ENCODE assay signal across 18 cellular contexts in the genomic region with DNA sequence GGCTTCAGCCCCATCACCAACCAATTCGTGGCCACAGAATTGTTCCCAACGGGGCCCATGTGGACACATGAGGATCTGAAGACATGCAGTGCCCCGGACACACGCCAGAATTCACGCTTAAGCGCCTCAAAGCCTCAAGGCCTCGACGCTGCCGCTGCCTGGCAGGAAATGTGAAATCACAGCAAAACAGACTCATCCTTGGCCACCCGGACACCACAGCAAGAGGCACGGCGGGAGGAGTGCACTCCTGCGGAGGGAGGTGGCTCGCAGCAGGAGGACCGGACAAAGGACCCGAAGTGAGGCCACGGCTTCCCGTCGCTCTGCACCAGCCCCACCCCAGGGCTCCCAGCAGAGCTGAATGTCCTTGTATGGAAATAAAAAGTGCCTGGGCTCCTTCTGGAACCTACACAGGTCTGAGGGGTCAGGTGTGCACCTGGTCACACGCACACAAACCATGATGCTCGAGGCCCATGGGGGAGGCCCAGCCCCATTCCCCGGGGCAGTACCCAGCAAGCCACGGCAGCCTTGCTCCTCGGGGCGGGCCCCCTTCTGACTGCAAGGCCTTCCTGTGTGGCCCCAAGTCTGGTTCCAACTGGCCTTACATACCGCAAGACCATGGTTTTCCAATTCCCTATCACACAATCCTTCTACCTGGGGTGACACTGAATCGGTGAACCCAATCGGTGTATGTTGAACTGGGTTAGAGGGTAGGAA. TPM values are rescaled to one million over a fixed set of nuclear protein-coding genes. Genes with fewer than 3 reads are reported as not detected.
A peak's percentile ranks its signal among the peaks of the same experiment; 100 is the strongest.
DNase-seq lines count a peak whose midpoint lies in the region; ATAC-seq, FAIRE-seq and TF ChIP-seq lines count a peak whose summit lies in the region.
"Had no signal": no experiment of that assay in that cellular context is flagged by ENCODE, and none has a peak within 500 bp of the region (broad histone marks: within the 10 kb centered on the region; RNA-seq: fewer than 3 reads in every experiment).

No MANE protein-coding gene starts in this region.

- intact Hi-C loops in GM12878 (cut with micrococcal nuclease; ENCODE audit: unreplicated experiment) (no loop called here), spleen (cut with DNase I; ENCODE audit: low total_unique reads) (no loop called here)

- no peak for TF ChIP-seq EP300 in GM12878 (IDR thresholded peaks at IDR 0.05; ENCODE audit: borderline replicate concordance in 1 of 2, control insufficient read depth in 1 of 2, low read depth in 2 of 2, low read length in 2 of 2)

- TF ChIP-seq CTCF in GM12878 (IDR thresholded peaks at IDR 0.05 in 2 of 3, conservative IDR thresholded peaks at IDR 0.05 in 1 of 3; ENCODE audit: control insufficient read depth in 2 of 3, extremely low read depth in 1 of 3, insufficient read depth in 1 of 3, low read depth in 3 of 3, low read length in 3 of 3), result no peak
- no peak for TF ChIP-seq CTCF in spleen (IDR thresholded peaks at IDR 0.05 in 8 of 11, conservative IDR thresholded peaks at IDR 0.05 in 3 of 11)
- no peak for TF ChIP-seq CTCF in BE2C (IDR thresholded peaks at IDR 0.05; ENCODE audit: low read depth, low read length)

- H2AFZ ChIP-seq in GM12878 (ENCODE audit: control insufficient read depth, low read depth, low read length), result no peak overlapping the region

- no peak for ATAC-seq in activated T-cell treated with anti-CD3 and anti-CD28 coated beads, Interleukin-2, amount 50 U/mL, for 72 hours (replicated peaks in 1 of 2)
- ATAC-seq in GM12878, result no peak
- ATAC-seq in HG03039 (IDR thresholded peaks at IDR 0.05; ENCODE audit: unreplicated experiment), result no peak

- peak overlapping the region in 3 of 11 experiments; percentile 13 to 28 (median 14); a peak in 4 of 22 replicates for H3K4me2 ChIP-seq in BLaER1 treated with 17β-estradiol and CSF1 and Interleukin-3, amounts not matched to agents 10 nM and 100 nM
- no peak overlapping the region for H3K4me2 ChIP-seq in GM12878 (ENCODE audit: control insufficient read depth, insufficient read depth)

- peaks cover 96 to 100% (median 100%) of the 10 kb centered on the region in 11 experiments for H4K20me1 ChIP-seq in BLaER1 treated with 17β-estradiol and CSF1 and Interleukin-3, amounts not matched to agents 10 nM and 100 nM
- peaks cover 2% of the 10 kb centered on the region; the same call in 1 of the 2 replicates for H4K20me1 ChIP-seq in GM12878 (ENCODE audit: control insufficient read depth, insufficient read depth)

- H3K9ac ChIP-seq in BLaER1 treated with 17β-estradiol and CSF1 and Interleukin-3, amounts not matched to agents 10 nM and 100 nM, result peak overlapping the region in 8 of 11 experiments; percentile 3 to 49 (median 26); a peak in 6 of 22 replicates
- H3K9ac ChIP-seq in GM12878 (ENCODE audit: control insufficient read depth, insufficient read depth, low read length), result no peak overlapping the region

- peaks cover 99% of the 10 kb centered on the region for H3K36me3 Mint-ChIP-seq in activated T-cell treated with anti-CD3 and anti-CD28 coated beads, Interleukin-2, amount 50 U/mL, for 24 hours (ENCODE audit: low read depth)
- H3K36me3 Mint-ChIP-seq in activated T-cell treated with anti-CD3 and anti-CD28 coated beads, Interleukin-2, amount 50 U/mL, for 72 hours (ENCODE audit: insufficient read depth in 2 of 2), result peaks cover 4 to 18% of the 10 kb centered on the region in 2 donors

- TF ChIP-seq POLR2A in GM12878 (IDR thresholded peaks at IDR 0.05; ENCODE audit: low read depth, low read length), result peak; percentile 56
- TF ChIP-seq POLR2A in spleen (IDR thresholded peaks at IDR 0.05), result no peak

- POLR2A ChIA-PET in GM12878 (lab: Charles Lee), result no interaction called here

- in situ Hi-C loops in GM12878 (cut with MboI), result no loop called here

- no peaks in the 10 kb centered on the region for H3K27me3 ChIP-seq in BLaER1 treated with 17β-estradiol and CSF1 and Interleukin-3, amounts not matched to agents 10 nM and 100 nM
- H3K27me3 ChIP-seq in GM12878 (replicated peaks in 1 of 2; ENCODE audit: control insufficient read depth in 2 of 2, insufficient read depth in 2 of 2, low read length in 1 of 2), result no peaks in the 10 kb centered on the region
- H3K27me3 ChIP-seq in spleen (replicated peaks in 1 of 7), result no peaks in the 10 kb centered on the region
- H3K27me3 ChIP-seq in BE2C, result no peaks in the 10 kb centered on the region

- H3K9me3 Mint-ChIP-seq in activated T-cell treated with anti-CD3 and anti-CD28 coated beads, Interleukin-2, amount 50 U/mL, for 24 hours, result no peaks in the 10 kb centered on the region
- no peaks in the 10 kb centered on the region for H3K9me3 Mint-ChIP-seq in activated T-cell treated with anti-CD3 and anti-CD28 coated beads, Interleukin-2, amount 50 U/mL, for 72 hours
- H3K9me3 Mint-ChIP-seq: H9 had no signal

- no TSS peak for BruUV-seq in GM12878 (replicated peaks; lab: Mats Ljungman, UMichigan)

- TF ChIP-seq RAD21 in GM12878 (IDR thresholded peaks at IDR 0.05; ENCODE audit: insufficient read depth, low read depth, low read length), result no peak

- H3K79me2 ChIP-seq in GM12878 (ENCODE audit: control insufficient read depth, insufficient read depth, low read length), result peaks cover 1% of the 10 kb centered on the region

- no peak overlapping the region for H3K4me3 Mint-ChIP-seq in activated T-cell treated with anti-CD3 and anti-CD28 coated beads, Interleukin-2, amount 50 U/mL, for 24 hours
- no peak overlapping the region for H3K4me3 Mint-ChIP-seq in activated T-cell treated with anti-CD3 and anti-CD28 coated beads, Interleukin-2, amount 50 U/mL, for 72 hours
- H3K4me3 Mint-ChIP-seq: CD4-positive, alpha-beta memory T cell; H9 had no signal

- no peaks in the 10 kb centered on the region for H3K9me3 ChIP-seq in BLaER1 treated with 17β-estradiol and CSF1 and Interleukin-3, amounts not matched to agents 10 nM and 100 nM (replicated peaks in 1 of 11)
- H3K9me3 ChIP-seq in GM12878 (replicated peaks; ENCODE audit: control insufficient read depth, insufficient read depth, low read length) (no peaks in the 10 kb centered on the region), spleen (no peaks in the 10 kb centered on the region), BE2C (no peaks in the 10 kb centered on the region)

- H3K27ac Mint-ChIP-seq in activated T-cell treated with anti-CD3 and anti-CD28 coated beads, Interleukin-2, amount 50 U/mL, for 24 hours, result peak overlapping the region; percentile 15
- no peak overlapping the region for H3K27ac Mint-ChIP-seq in activated T-cell treated with anti-CD3 and anti-CD28 coated beads, Interleukin-2, amount 50 U/mL, for 72 hours

- DNase-seq in activated T-cell treated with anti-CD3 and anti-CD28 coated beads, Interleukin-2, amount 50 U/mL, for 24 hours, result no peak
- no peak for DNase-seq in activated T-cell treated with anti-CD3 and anti-CD28 coated beads, Interleukin-2, amount 50 U/mL, for 72 hours
- no peak for DNase-seq in GM12878 (ENCODE audit: low read depth, low spot score)
- DNase-seq in spleen, result no peak
- no peak for DNase-seq in T-helper 2 cell
- no peak for DNase-seq in BE2C
- DNase-seq: AML-193; CD4-positive, alpha-beta memory T cell; DMS79; GOT3; H9; IMR-90; KG1 had no signal

- H3K4me1 ChIP-seq in BLaER1 treated with 17β-estradiol and CSF1 and Interleukin-3, amounts not matched to agents 10 nM and 100 nM, result peaks cover 0 to 20% (median 14%) of the 10 kb centered on the region in 10 experiments; a peak in 14 of 20 replicates
- H3K4me1 ChIP-seq in GM12878 (ENCODE audit: control insufficient read depth, insufficient read depth, low read length) (no peaks in the 10 kb centered on the region), spleen (peaks cover 0 to 34% (median 14%) of the 10 kb centered on the region in 6 donors), BE2C (no peaks in the 10 kb centered on the region)

- no peaks in the 10 kb centered on the region for H3K27me3 Mint-ChIP-seq in activated T-cell treated with anti-CD3 and anti-CD28 coated beads, Interleukin-2, amount 50 U/mL, for 24 hours
- H3K27me3 Mint-ChIP-seq in activated T-cell treated with anti-CD3 and anti-CD28 coated beads, Interleukin-2, amount 50 U/mL, for 72 hours (ENCODE audit: low read depth), result no peaks in the 10 kb centered on the region
- H3K27me3 Mint-ChIP-seq: CD4-positive, alpha-beta memory T cell had no signal

- SMC1A ChIA-PET in GM12878 (lab: Charles Lee; ENCODE audit: uncharacterized antibody, unreplicated experiment), result no interaction called here

- H3K27ac ChIP-seq in BLaER1 treated with 17β-estradiol and CSF1 and Interleukin-3, amounts not matched to agents 10 nM and 100 nM, result 0 out of 22 replicates have a peak overlapping the region, but pooled peaks of 1 of the 11 experiments have one; percentile 6
- H3K27ac ChIP-seq in GM12878 (ENCODE audit: control insufficient read depth, insufficient read depth), result no peak overlapping the region
- H3K27ac ChIP-seq in spleen, result peak overlapping the region in 7 of 8 donors; percentile 33 to 55 (median 41)
- H3K27ac ChIP-seq: 22Rv1, C4-2B had no signal

- no peak for FAIRE-seq in GM12878 (lab: Jason Lieb, UNC)
- FAIRE-seq: GM12892 had no signal

- WGBS in GM12878 (ENCODE audit: insufficient coverage, insufficient replicate concordance, low lambda C conversion rate, missing lambda C conversion rate), result 91% methylated on average over 27 of the region's 28 CpGs
- 79 to 87% (median 83%) methylated on average over 25 to 28 of the region's 28 CpGs for WGBS in spleen, 5 donors

- RAD21 ChIA-PET in GM12878 (lab: Charles Lee; ENCODE audit: unreplicated experiment), result no interaction called here

- CTCF ChIA-PET in GM12878 (lab: Yijun Ruan, JAX), result no interaction called here

- no peak overlapping the region for H3K4me3 ChIP-seq in BLaER1 treated with 17β-estradiol and CSF1 and Interleukin-3, amounts not matched to agents 10 nM and 100 nM
- H3K4me3 ChIP-seq in GM12878, result no peak overlapping the region
- no peak overlapping the region for H3K4me3 ChIP-seq in spleen
- no peak overlapping the region for H3K4me3 ChIP-seq in BE2C (ENCODE audit: low read depth, low read length)

- H3K36me3 ChIP-seq in BLaER1 treated with 17β-estradiol and CSF1 and Interleukin-3, amounts not matched to agents 10 nM and 100 nM, result peaks cover 100% of the 10 kb centered on the region in 11 experiments
- H3K36me3 ChIP-seq in GM12878 (ENCODE audit: control insufficient read depth in 2 of 2, insufficient read depth in 2 of 2, low read length in 1 of 2), result peaks cover 44 to 50% of the 10 kb centered on the region in 2 experiments
- H3K36me3 ChIP-seq in spleen, result peaks cover 3 to 100% (median 98%) of the 10 kb centered on the region in 6 donors
- H3K36me3 ChIP-seq in BE2C, result peaks cover 93% of the 10 kb centered on the region

- H3K4me1 Mint-ChIP-seq in activated T-cell treated with anti-CD3 and anti-CD28 coated beads, Interleukin-2, amount 50 U/mL, for 24 hours (ENCODE audit: low read depth), result peaks cover 5% of the 10 kb centered on the region
- H3K4me1 Mint-ChIP-seq in activated T-cell treated with anti-CD3 and anti-CD28 coated beads, Interleukin-2, amount 50 U/mL, for 72 hours (ENCODE audit: low read depth), result no peaks in the 10 kb centered on the region
- H3K4me1 Mint-ChIP-seq: H9 had no signal

RNA-seq across cellular contexts. Expression of a gene that starts 10.0 kb away (rescaled TPM):
- 10 to 100 TPM; 69.5 to 74.5 TPM for total RNA-seq in activated T-cell treated with anti-CD3 and anti-CD28 coated beads, Interleukin-2, amount 50 U/mL, for 72 hours
- total RNA-seq in GM12878 (2013; cell fraction: nucleolus; rRNA removed), result 45.7 and 51.6 TPM in 2 replicates
- total RNA-seq in GM12878 (2014; rRNA removed) (14.7 and 17.6 TPM in 2 replicates), GM12878 (2014; rRNA removed; fragmentation: Illumina TruSeq; extraction: Trizol) (8.3 and 10.0 TPM in 2 replicates), GM12878 (2021) (52.6 and 59.1 TPM in 2 replicates), spleen (10 to 100 TPM; 74.6 to 92.1 (median 87.8) TPM)
- 36.4 TPM for polyA plus RNA-seq in GM12878 (2011; ENCODE audit: low read depth)
- polyA plus RNA-seq in GM12878 (2011; rRNA removed) (7.3 and 9.9 TPM in 2 replicates), GM12878 (2014; fragmentation: Illumina TruSeq; extraction: Trizol) (26.5 and 36.0 TPM in 2 replicates), GM12878 (2014; fragmentation: Nextera tagmentation; extraction: Ambion mirVana) (10 to 100 TPM; 12.4 to 16.6 TPM), GM12878 (2014; rRNA removed) (25.9 and 28.0 TPM in 2 replicates), GM12878 (2016; fragmentation: Nextera tagmentation; extraction: Ambion mirVana) (10 to 100 TPM; 44.6 to 44.7 TPM), spleen (10 to 100 TPM; 35.0 to 58.9 (median 52.6) TPM)
- polyA plus RNA-seq in GM12878 (2011; cell fraction: cytosol; rRNA removed), result 12.3 and 18.3 TPM in 2 replicates
- polyA plus RNA-seq in GM12878 (2011; cell fraction: nucleus; rRNA removed), result 44.9 and 59.4 TPM in 2 replicates
- 40.1 and 41.6 TPM in 2 replicates for polyA plus RNA-seq in GM12878 (2012)
- polyA minus RNA-seq in GM12878 (2011; rRNA and poly(A)+ RNA removed), result 9.8 and 13.4 TPM in 2 replicates
- 19.6 and 20.7 TPM in 2 replicates for polyA minus RNA-seq in GM12878 (2011; cell fraction: cytosol; rRNA and poly(A)+ RNA removed)
- polyA minus RNA-seq in GM12878 (2011; cell fraction: nucleus; rRNA and poly(A)+ RNA removed), result 11.8 and 19.4 TPM in 2 replicates
- 70.2 TPM for polyA plus RNA-seq in BE2C (2012; ENCODE audit: insufficient read depth, insufficient read length, low read depth)

RNA-seq across cellular contexts. Expression of a gene that starts 33.2 kb away (rescaled TPM):
- 10 to 100 TPM; 17.2 to 20.1 TPM for total RNA-seq in activated T-cell treated with anti-CD3 and anti-CD28 coated beads, Interleukin-2, amount 50 U/mL, for 72 hours
- 32.3 and 36.3 TPM in 2 replicates for total RNA-seq in GM12878 (2013; cell fraction: nucleolus; rRNA removed)
- total RNA-seq in GM12878 (2014; rRNA removed), result 6.6 and 7.4 TPM in 2 replicates
- 3.4 and 3.6 TPM in 2 replicates for total RNA-seq in GM12878 (2014; rRNA removed; fragmentation: Illumina TruSeq; extraction: Trizol)
- total RNA-seq in GM12878 (2021), result 13.0 and 15.6 TPM in 2 replicates
- 2.8 TPM for polyA plus RNA-seq in GM12878 (2011; ENCODE audit: low read depth)
- 4.6 and 7.1 TPM in 2 replicates for polyA plus RNA-seq in GM12878 (2011; rRNA removed)
- 8.6 and 10.4 TPM in 2 replicates for polyA plus RNA-seq in GM12878 (2011; cell fraction: cytosol; rRNA removed)
- polyA plus RNA-seq in GM12878 (2011; cell fraction: nucleus; rRNA removed), result 78.9 and 90.5 TPM in 2 replicates
- polyA plus RNA-seq in GM12878 (2012), result 8.4 and 9.5 TPM in 2 replicates
- 2.1 and 3.4 TPM in 2 replicates for polyA plus RNA-seq in GM12878 (2014; fragmentation: Illumina TruSeq; extraction: Trizol)
- polyA plus RNA-seq in GM12878 (2014; fragmentation: Nextera tagmentation; extraction: Ambion mirVana), result 1 to 10 TPM in 1 of 2 experiments, under 1 TPM in 1; 0.24 to 1.2 TPM
- polyA plus RNA-seq in GM12878 (2014; rRNA removed), result 14.8 and 16.0 TPM in 2 replicates
- 1 to 10 TPM; 4.7 to 5.9 TPM for polyA plus RNA-seq in GM12878 (2016; fragmentation: Nextera tagmentation; extraction: Ambion mirVana)
- polyA minus RNA-seq in GM12878 (2011; rRNA and poly(A)+ RNA removed), result 4.3 and 8.1 TPM in 2 replicates
- polyA minus RNA-seq in GM12878 (2011; cell fraction: cytosol; rRNA and poly(A)+ RNA removed), result 4.1 and 4.8 TPM in 2 replicates
- 10.2 and 17.1 TPM in 2 replicates for polyA minus RNA-seq in GM12878 (2011; cell fraction: nucleus; rRNA and poly(A)+ RNA removed)
- 10 to 100 TPM; 13.1 to 25.3 (median 18.7) TPM for total RNA-seq in spleen
- 10 to 100 TPM in 2 of 3 donors, 1 to 10 TPM in 1; 7.8 to 20.3 (median 15.7) TPM for polyA plus RNA-seq in spleen
- polyA plus RNA-seq in BE2C (2012; ENCODE audit: insufficient read depth, insufficient read length, low read depth), result 27.6 TPM
